ENCODE assay signal across 1 cellular context in the genomic region with DNA sequence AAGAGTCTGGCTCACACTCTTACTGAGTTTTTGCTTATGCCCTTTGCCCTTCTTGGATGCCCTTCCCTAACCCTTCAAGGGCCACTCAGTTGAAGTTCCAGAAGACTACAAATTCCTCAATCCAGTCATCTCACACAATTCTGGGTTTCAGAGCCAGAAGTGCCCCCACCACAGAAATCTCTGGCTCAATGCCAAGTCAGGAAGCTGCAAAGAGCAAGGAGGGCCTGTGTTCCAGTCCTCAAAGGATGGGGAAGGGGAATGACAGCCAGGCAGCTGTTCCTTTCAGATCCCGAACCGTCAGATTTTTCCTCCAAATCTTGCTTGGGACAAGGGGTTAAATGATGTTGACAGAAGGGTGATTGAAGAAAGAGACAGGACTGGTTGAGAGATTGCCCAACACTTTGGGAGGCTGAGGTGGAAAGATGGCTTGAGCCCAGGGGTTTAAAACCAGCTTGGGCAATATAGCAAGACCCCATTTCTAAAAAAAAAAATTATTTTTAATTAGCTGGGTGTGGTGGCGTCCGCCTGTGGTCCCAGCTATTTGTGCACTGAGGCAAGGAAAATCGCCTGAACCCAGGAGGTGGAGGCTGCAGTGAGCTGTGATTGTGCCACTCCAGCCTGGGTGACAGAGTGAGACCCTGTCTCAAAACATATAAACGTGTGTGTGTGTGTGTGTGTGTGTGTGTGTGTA.
TF ChIP-seq lines count a peak whose summit lies in the region.

No MANE protein-coding gene starts in this region.

TF ChIP-seq in H1, 55 proteins besides CTCF, POLR2A, EP300 and RAD21:
- TF ChIP-seq TCF12 (IDR thresholded peaks at IDR 0.05; ENCODE audit: low read depth, low read length) (no peak), CEBPB (IDR thresholded peaks at IDR 0.05; ENCODE audit: low read depth, low read length) (peak; percentile 21; the same call in 1 of the 2 replicates)
